ENCODE assay signal across 9 cellular contexts in genomic region chr2:172736419-172737174, GRCh38. TPM values are rescaled to one million over a fixed set of nuclear protein-coding genes. Genes with fewer than 3 reads are reported as not detected.
DNase-seq lines count a peak whose midpoint lies in the region; ATAC-seq and TF ChIP-seq lines count a peak whose summit lies in the region.
"Had no signal": no experiment of that assay in that cellular context is flagged by ENCODE, and none has a peak within 500 bp of the region (broad histone marks: within the 10 kb centered on the region; RNA-seq: fewer than 3 reads in every experiment).

No MANE protein-coding gene starts in this region.

- no peak for TF ChIP-seq POLR2A in uterus (IDR thresholded peaks at IDR 0.05)

- DNase-seq in DMS79 treated with DMSO at 0.1 percent for 48 hours (lab: John Stamatoyannopoulos, UW) = peak; percentile 32
- DNase-seq in DMS79 (lab: John Stamatoyannopoulos, UW) = no peak
- no peak for DNase-seq in RWPE2 (ENCODE audit: low spot score)
- DNase-seq in retina = peak; percentile 62
- DNase-seq in uterus = no peak
- DNase-seq: NCI-H1930 had no signal

- ATAC-seq in RWPE2 (ENCODE audit: low read depth) (no peak), esophagus mucosa (peak; percentile 22), GM21381 (IDR thresholded peaks at IDR 0.05; ENCODE audit: unreplicated experiment) (no peak), HG03342 (IDR thresholded peaks at IDR 0.05; ENCODE audit: unreplicated experiment) (no peak)

- no peak for TF ChIP-seq CTCF in RWPE2 (IDR thresholded peaks at IDR 0.05; ENCODE audit: poor library complexity, severe bottlenecking)
- no peak for TF ChIP-seq CTCF in uterus (IDR thresholded peaks at IDR 0.05)

- H3K4me3 ChIP-seq in RWPE2 (ENCODE audit: severe bottlenecking) (peak overlapping the region; percentile 44), uterus (peak overlapping the region in 1 of 2 donors; percentile 28)

- H3K27ac ChIP-seq in RWPE2 (ENCODE audit: poor library complexity, severe bottlenecking) (no peak overlapping the region), uterus (no peak overlapping the region)

- no peaks in the 10 kb centered on the region for H3K36me3 ChIP-seq in RWPE2 (ENCODE audit: low read depth)
- no peaks in the 10 kb centered on the region for H3K36me3 ChIP-seq in uterus

- no peaks in the 10 kb centered on the region for H3K4me1 ChIP-seq in RWPE2 (ENCODE audit: insufficient read depth, poor library complexity, severe bottlenecking)
- peaks cover 0 to 10% of the 10 kb centered on the region in 2 donors for H3K4me1 ChIP-seq in uterus

- H3K27me3 ChIP-seq in RWPE2 (ENCODE audit: insufficient read depth, poor library complexity, severe bottlenecking) = peaks cover 8% of the 10 kb centered on the region
- peaks cover 0 to 3% of the 10 kb centered on the region in 2 donors for H3K27me3 ChIP-seq in uterus

- H3K9me3 ChIP-seq in RWPE2 (ENCODE audit: severe bottlenecking) (no peaks in the 10 kb centered on the region), uterus (no peaks in the 10 kb centered on the region)

- intact Hi-C loops in uterus (cut with DNase I; ENCODE audit: low total_unique reads) = no loop called here

RNA-seq across cellular contexts. Expression of gene RAPGEF4, which starts 1.0 kb away (rescaled TPM):
- total RNA-seq in esophagus mucosa = 3.3 TPM
- total RNA-seq in uterus = 10 to 100 TPM; 16.1 to 26.2 (median 21.3) TPM

Comparison
In these comparisons a context has a peak if more than half of its experiments do, and no peak if none do; other contexts are left out.
1. DNase-seq: peak in DMS79 treated with DMSO at 0.1 percent for 48 hours (single experiment) and retina (single experiment); none in DMS79 (single experiment), RWPE2 (single experiment) and uterus (0 of 2).